20 cellular contexts compared by ENCODE assay signal in the genomic region with DNA sequence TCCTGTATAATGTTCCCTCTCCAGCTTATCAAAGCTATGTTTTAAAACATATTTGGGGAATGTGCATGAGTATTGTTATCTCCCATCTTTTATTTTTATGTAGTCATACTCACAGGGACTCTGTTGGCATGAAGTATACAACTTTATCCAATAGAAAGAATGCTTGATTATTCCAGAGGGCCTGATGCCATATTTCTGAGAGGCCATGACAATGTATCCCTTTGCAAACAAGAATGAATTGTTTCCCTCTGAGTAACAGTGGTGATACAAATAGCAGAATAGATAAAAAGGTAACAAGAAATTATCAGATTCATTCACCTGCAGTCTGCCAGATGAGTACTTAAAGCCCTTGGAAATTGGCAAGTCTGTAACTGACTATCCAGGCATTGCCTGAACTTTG.
DNase-seq lines count a peak whose midpoint lies in the region; ATAC-seq, FAIRE-seq and TF ChIP-seq lines count a peak whose summit lies in the region.
"Had no signal": no experiment of that assay in that cellular context is flagged by ENCODE, and none has a peak within 500 bp of the region (broad histone marks: within the 10 kb centered on the region; RNA-seq: fewer than 3 reads in every experiment).

No MANE protein-coding gene starts in this region.

- peaks cover 19% of the 10 kb centered on the region for H3K4me1 Mint-ChIP-seq in mesothelial cell of epicardium

- H3K27me3 ChIP-seq in bronchial epithelial cell (ENCODE audit: control insufficient read depth, insufficient read depth, low read length) (no peaks in the 10 kb centered on the region), SJCRH30 (no peaks in the 10 kb centered on the region)

- H3K4me3 Mint-ChIP-seq in mesothelial cell of epicardium, result no peak overlapping the region
- H3K4me3 Mint-ChIP-seq: CD8-positive, alpha-beta T cell had no signal

- H3K36me3 ChIP-seq in bronchial epithelial cell (ENCODE audit: control insufficient read depth, insufficient read depth, low read length), result no peaks in the 10 kb centered on the region
- H3K36me3 ChIP-seq in SJCRH30, result no peaks in the 10 kb centered on the region

- no peak for TF ChIP-seq RAD21 in A549 (conservative IDR thresholded peaks at IDR 0.05 in 1 of 2, IDR thresholded peaks at IDR 0.05 in 1 of 2)

- H3K4me1 ChIP-seq in A549 (no peaks in the 10 kb centered on the region), SJCRH30 (no peaks in the 10 kb centered on the region)
- H3K4me1 ChIP-seq: Caco-2 had no signal

- no peak overlapping the region for H3K27ac ChIP-seq in A549
- no peak overlapping the region for H3K27ac ChIP-seq in SJCRH30
- H3K27ac ChIP-seq: GM23248 had no signal

- peaks cover 16% of the 10 kb centered on the region for H3K36me3 Mint-ChIP-seq in mesothelial cell of epicardium
- H3K36me3 Mint-ChIP-seq: CD8-positive, alpha-beta T cell had no signal

- ATAC-seq in A549 (no peak), HG02571 (IDR thresholded peaks at IDR 0.05; ENCODE audit: unreplicated experiment) (no peak)
- ATAC-seq: CD8-positive, alpha-beta T cell; GM12878 had no signal

- H3K27me3 Mint-ChIP-seq in mesothelial cell of epicardium (ENCODE audit: low read depth), result no peaks in the 10 kb centered on the region

- H3K4me2 ChIP-seq in A549, result no peak overlapping the region

- peak overlapping the region; percentile 4 for H3K27ac Mint-ChIP-seq in mesothelial cell of epicardium
- H3K27ac Mint-ChIP-seq: CD8-positive, alpha-beta T cell had no signal

- H3K9me3 ChIP-seq in A549, result no peaks in the 10 kb centered on the region
- H3K9me3 ChIP-seq in SJCRH30 (replicated peaks), result 0 out of 2 replicates have a peak, but pooled peaks cover 2% of the 10 kb centered on the region
- H3K9me3 ChIP-seq: Caco-2 had no signal

- FAIRE-seq in A549 (lab: Jason Lieb, UNC) (peak; percentile 79), bronchial epithelial cell (lab: Jason Lieb, UNC) (no peak)
- FAIRE-seq: GM12878, GM18507, H1 had no signal

- TF ChIP-seq POLR2A in A549 (IDR thresholded peaks at IDR 0.05; ENCODE audit: low read length), result no peak

- H3K9me3 Mint-ChIP-seq in mesothelial cell of epicardium, result peaks cover 25% of the 10 kb centered on the region
- H3K9me3 Mint-ChIP-seq: CD8-positive, alpha-beta T cell had no signal

- POLR2A ChIA-PET in A549 (lab: Yijun Ruan, JAX), result no interaction called here

- TF ChIP-seq CTCF in A549 (IDR thresholded peaks at IDR 0.05) (no peak), bronchial epithelial cell (IDR thresholded peaks at IDR 0.05; ENCODE audit: insufficient read depth, low read length, severe bottlenecking) (no peak), mesothelial cell of epicardium (IDR thresholded peaks at IDR 0.05; ENCODE audit: unreplicated experiment) (no peak)

- no peak for DNase-seq in A549 (ENCODE audit: low read depth in 1 of 2, low spot score in 1 of 2)
- DNase-seq in NCI-H226, result peak; percentile 33
- DNase-seq in bronchial epithelial cell (ENCODE audit: low read depth), result peak; percentile 26
- no peak for DNase-seq in mesothelial cell of epicardium (ENCODE audit: low spot score in 2 of 2, unreplicated experiment in 2 of 2)
- DNase-seq in SJCRH30, result no peak
- DNase-seq in superior temporal gyrus (ENCODE audit: extremely low spot score), result no peak
- DNase-seq: 8988T; C1 segment of cervical spinal cord; Caco-2; CD8-positive, alpha-beta T cell; DMS153; EL; GDM1; GM23248; H7; HCEC 1CT had no signal

- TF ChIP-seq EP300 in A549 (IDR thresholded peaks at IDR 0.05), result no peak

- no peak overlapping the region for H3K4me3 ChIP-seq in A549
- H3K4me3 ChIP-seq in bronchial epithelial cell (ENCODE audit: low read depth, low read length), result no peak overlapping the region
- H3K4me3 ChIP-seq in SJCRH30, result no peak overlapping the region
- H3K4me3 ChIP-seq: GM12878, GM23248 had no signal

- CTCF ChIA-PET in A549 (lab: Yijun Ruan, JAX), result interaction anchor here (1.0 to 1.6 kb wide), 2 partner anchors 15 to 221 kb away, joined by 3 read pairs; no protein-coding TSS in a partner anchor

TF ChIP-seq in A549, 52 proteins besides CTCF, POLR2A, EP300 and RAD21:
- TF ChIP-seq, protein P1, sequence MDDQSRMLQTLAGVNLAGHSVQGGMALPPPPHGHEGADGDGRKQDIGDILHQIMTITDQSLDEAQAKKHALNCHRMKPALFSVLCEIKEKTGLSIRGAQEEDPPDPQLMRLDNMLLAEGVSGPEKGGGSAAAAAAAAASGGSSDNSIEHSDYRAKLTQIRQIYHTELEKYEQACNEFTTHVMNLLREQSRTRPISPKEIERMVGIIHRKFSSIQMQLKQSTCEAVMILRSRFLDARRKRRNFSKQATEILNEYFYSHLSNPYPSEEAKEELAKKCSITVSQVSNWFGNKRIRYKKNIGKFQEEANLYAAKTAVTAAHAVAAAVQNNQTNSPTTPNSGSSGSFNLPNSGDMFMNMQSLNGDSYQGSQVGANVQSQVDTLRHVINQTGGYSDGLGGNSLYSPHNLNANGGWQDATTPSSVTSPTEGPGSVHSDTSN (IDR thresholded peaks at IDR 0.05), result no peak
- TF ChIP-seq, protein P2, sequence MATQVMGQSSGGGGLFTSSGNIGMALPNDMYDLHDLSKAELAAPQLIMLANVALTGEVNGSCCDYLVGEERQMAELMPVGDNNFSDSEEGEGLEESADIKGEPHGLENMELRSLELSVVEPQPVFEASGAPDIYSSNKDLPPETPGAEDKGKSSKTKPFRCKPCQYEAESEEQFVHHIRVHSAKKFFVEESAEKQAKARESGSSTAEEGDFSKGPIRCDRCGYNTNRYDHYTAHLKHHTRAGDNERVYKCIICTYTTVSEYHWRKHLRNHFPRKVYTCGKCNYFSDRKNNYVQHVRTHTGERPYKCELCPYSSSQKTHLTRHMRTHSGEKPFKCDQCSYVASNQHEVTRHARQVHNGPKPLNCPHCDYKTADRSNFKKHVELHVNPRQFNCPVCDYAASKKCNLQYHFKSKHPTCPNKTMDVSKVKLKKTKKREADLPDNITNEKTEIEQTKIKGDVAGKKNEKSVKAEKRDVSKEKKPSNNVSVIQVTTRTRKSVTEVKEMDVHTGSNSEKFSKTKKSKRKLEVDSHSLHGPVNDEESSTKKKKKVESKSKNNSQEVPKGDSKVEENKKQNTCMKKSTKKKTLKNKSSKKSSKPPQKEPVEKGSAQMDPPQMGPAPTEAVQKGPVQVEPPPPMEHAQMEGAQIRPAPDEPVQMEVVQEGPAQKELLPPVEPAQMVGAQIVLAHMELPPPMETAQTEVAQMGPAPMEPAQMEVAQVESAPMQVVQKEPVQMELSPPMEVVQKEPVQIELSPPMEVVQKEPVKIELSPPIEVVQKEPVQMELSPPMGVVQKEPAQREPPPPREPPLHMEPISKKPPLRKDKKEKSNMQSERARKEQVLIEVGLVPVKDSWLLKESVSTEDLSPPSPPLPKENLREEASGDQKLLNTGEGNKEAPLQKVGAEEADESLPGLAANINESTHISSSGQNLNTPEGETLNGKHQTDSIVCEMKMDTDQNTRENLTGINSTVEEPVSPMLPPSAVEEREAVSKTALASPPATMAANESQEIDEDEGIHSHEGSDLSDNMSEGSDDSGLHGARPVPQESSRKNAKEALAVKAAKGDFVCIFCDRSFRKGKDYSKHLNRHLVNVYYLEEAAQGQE (IDR thresholded peaks at IDR 0.05), result no peak
- TF ChIP-seq MYC (IDR thresholded peaks at IDR 0.05; ENCODE audit: borderline replicate concordance, low read length) (no peak), FOSB (CRISPR knock-in tag; IDR thresholded peaks at IDR 0.05) (no peak), ZFP36 (IDR thresholded peaks at IDR 0.05; ENCODE audit: borderline replicate concordance, partially characterized antibody) (no peak), SREBF2 (IDR thresholded peaks at IDR 0.05) (no peak), GATA3 (IDR thresholded peaks at IDR 0.05; ENCODE audit: borderline replicate concordance) (no peak), NFE2L2 (conservative IDR thresholded peaks at IDR 0.05; ENCODE audit: low read length) (no peak), JUNB (IDR thresholded peaks at IDR 0.05) (no peak), CHD2 (IDR thresholded peaks at IDR 0.05; ENCODE audit: low read length, partially characterized antibody) (no peak), RFX5 (IDR thresholded peaks at IDR 0.05) (no peak), RNF2 (IDR thresholded peaks at IDR 0.05; ENCODE audit: borderline replicate concordance, low read depth) (no peak), MAZ (IDR thresholded peaks at IDR 0.05; ENCODE audit: borderline replicate concordance, low read depth, low read length) (no peak), PHF8 (IDR thresholded peaks at IDR 0.05; ENCODE audit: borderline replicate concordance, low read depth) (no peak), RARB (CRISPR knock-in tag; IDR thresholded peaks at IDR 0.05) (no peak)

Comparison
In these comparisons a context has a peak if more than half of its experiments do, and no peak if none do; other contexts are left out.
1. DNase-seq: peak in NCI-H226 (single experiment) and bronchial epithelial cell (single experiment); none in A549 (0 of 2), mesothelial cell of epicardium (0 of 2), SJCRH30 (0 of 2) and superior temporal gyrus (single experiment).